ENCODE assay signal across 18 cellular contexts in the genomic region with DNA sequence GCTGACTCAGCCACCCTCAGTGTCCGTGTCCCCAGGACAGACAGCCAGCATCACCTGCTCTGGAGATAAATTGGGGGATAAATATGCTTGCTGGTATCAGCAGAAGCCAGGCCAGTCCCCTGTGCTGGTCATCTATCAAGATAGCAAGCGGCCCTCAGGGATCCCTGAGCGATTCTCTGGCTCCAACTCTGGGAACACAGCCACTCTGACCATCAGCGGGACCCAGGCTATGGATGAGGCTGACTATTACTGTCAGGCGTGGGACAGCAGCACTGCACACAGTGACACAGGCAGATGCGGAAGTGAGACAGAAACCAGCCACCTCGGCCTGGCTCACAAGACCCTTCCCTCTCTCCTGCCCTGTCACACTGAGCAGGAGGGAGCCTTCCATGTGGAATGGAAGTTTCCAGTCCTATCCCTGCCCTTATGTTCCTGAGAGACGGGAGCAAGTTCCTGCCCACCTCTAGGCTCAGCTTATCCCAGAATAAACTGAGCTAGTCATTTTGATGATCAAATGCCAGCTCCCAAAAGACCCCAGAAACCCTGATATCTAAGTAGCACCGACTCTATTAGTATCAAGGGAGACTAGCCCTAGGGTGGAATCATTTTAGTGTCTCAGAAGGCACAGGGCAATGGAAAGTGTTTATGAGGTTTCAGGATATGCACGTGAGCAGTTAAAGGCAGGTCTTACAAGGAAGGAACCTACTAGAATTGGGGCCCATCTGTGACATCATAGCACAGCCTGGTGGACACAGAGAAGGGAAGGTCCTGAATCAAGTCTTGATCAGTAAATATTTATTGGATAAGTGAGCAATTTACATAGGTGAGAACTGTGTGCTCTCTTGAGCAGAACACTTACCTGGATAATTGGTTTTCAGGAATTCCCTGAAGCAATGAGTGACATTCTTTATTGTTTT. TPM values are rescaled to one million over a fixed set of nuclear protein-coding genes. Genes with fewer than 3 reads are reported as not detected.
DNase-seq lines count a peak whose midpoint lies in the region; ATAC-seq and TF ChIP-seq lines count a peak whose summit lies in the region.
"Had no signal": no experiment of that assay in that cellular context is flagged by ENCODE, and none has a peak within 500 bp of the region (broad histone marks: within the 10 kb centered on the region; RNA-seq: fewer than 3 reads in every experiment).

No MANE protein-coding gene starts in this region.

- no peaks in the 10 kb centered on the region for H3K9me3 Mint-ChIP-seq in HFFc6
- H3K9me3 Mint-ChIP-seq: activated naive CD8-positive, alpha-beta T cell treated with anti-CD3 and anti-CD28 coated beads, Interleukin-2, amount 10 ng/mL, durations not matched to agents 7 days and 5 days; T-cell had no signal

- ATAC-seq in GM21381 (IDR thresholded peaks at IDR 0.05; ENCODE audit: unreplicated experiment): no peak
- ATAC-seq: gastroesophageal sphincter had no signal

- peak; percentile 63 for DNase-seq in BE2C
- DNase-seq in DMS53 treated with DMSO at 0.1 percent for 48 hours (lab: John Stamatoyannopoulos, UW; ENCODE audit: unreplicated experiment): peak; percentile 31
- peak; percentile 70 for DNase-seq in MV-4-11 (lab: John Stamatoyannopoulos, UW)
- peak; percentile 36 for DNase-seq in islet precursor cell
- no peak for DNase-seq in HFFc6
- no peak for DNase-seq in LoVo (ENCODE audit: low spot score)
- DNase-seq in NK-92 (lab: John Stamatoyannopoulos, UW; ENCODE audit: unreplicated experiment): no peak
- DNase-seq: activated CD4-positive, CD25-positive, alpha-beta regulatory T cell; activated naive CD8-positive, alpha-beta T cell treated with anti-CD3 and anti-CD28 coated beads, Interleukin-2, amount 10 ng/mL, durations not matched to agents 7 days and 5 days; caudate nucleus; HCEC 1CT had no signal

- H3K27ac Mint-ChIP-seq in HFFc6: no peak overlapping the region
- H3K27ac Mint-ChIP-seq: activated naive CD8-positive, alpha-beta T cell treated with anti-CD3 and anti-CD28 coated beads, Interleukin-2, amount 10 ng/mL, durations not matched to agents 7 days and 5 days; T-cell had no signal

- peaks cover 8% of the 10 kb centered on the region; the same call in 1 of the 2 replicates for H3K4me1 ChIP-seq in BE2C
- H3K4me1 ChIP-seq: gastroesophageal sphincter, prostate gland had no signal

- no peaks in the 10 kb centered on the region for H3K36me3 ChIP-seq in BE2C
- H3K36me3 ChIP-seq: gastroesophageal sphincter, prostate gland, thoracic aorta had no signal

- H3K9me3 ChIP-seq in BE2C: no peaks in the 10 kb centered on the region
- H3K9me3 ChIP-seq: gastroesophageal sphincter, prostate gland, thoracic aorta had no signal

- H3K4me3 ChIP-seq in BE2C (ENCODE audit: low read depth, low read length): no peak overlapping the region
- H3K4me3 ChIP-seq: gastroesophageal sphincter, prostate gland, thoracic aorta had no signal

- no peaks in the 10 kb centered on the region for H3K36me3 Mint-ChIP-seq in HFFc6 (ENCODE audit: low read depth)
- H3K36me3 Mint-ChIP-seq: activated naive CD8-positive, alpha-beta T cell treated with anti-CD3 and anti-CD28 coated beads, Interleukin-2, amount 10 ng/mL, durations not matched to agents 7 days and 5 days; T-cell had no signal

- H3K4me1 Mint-ChIP-seq in HFFc6 (ENCODE audit: low read depth): no peaks in the 10 kb centered on the region

- no peak for TF ChIP-seq CTCF in BE2C (IDR thresholded peaks at IDR 0.05; ENCODE audit: low read depth, low read length)
- no peak for TF ChIP-seq CTCF in HFFc6 (IDR thresholded peaks at IDR 0.05)

- peaks cover 26% of the 10 kb centered on the region for H3K27me3 Mint-ChIP-seq in HFFc6 (ENCODE audit: insufficient read depth)

- H3K27me3 ChIP-seq in BE2C: no peaks in the 10 kb centered on the region

- H3K4me3 Mint-ChIP-seq in HFFc6: no peak overlapping the region
- H3K4me3 Mint-ChIP-seq: activated naive CD8-positive, alpha-beta T cell treated with anti-CD3 and anti-CD28 coated beads, Interleukin-2, amount 10 ng/mL, durations not matched to agents 7 days and 5 days; T-cell had no signal

RNA-seq across cellular contexts. Expression of a gene that starts 6.2 kb away (rescaled TPM):
- polyA plus RNA-seq in BE2C (2012; ENCODE audit: insufficient read depth, insufficient read length, low read depth): not detected
- total RNA-seq in HFFc6 (2021; fragmentation: NEBNext Ultra II Directional; extraction: Animal tissue kit (Norgen Biotek cat#: 25700)): not detected
- total RNA-seq: activated naive CD8-positive, alpha-beta T cell treated with anti-CD3 and anti-CD28 coated beads, Interleukin-2, amount 10 ng/mL, durations not matched to agents 7 days and 5 days; G401; kidney epithelial cell; prostate gland had no signal

Comparison
In these comparisons a context has a peak if more than half of its experiments do, and no peak if none do; other contexts are left out.
1. DNase-seq: peak in BE2C (single experiment), DMS53 treated with DMSO at 0.1 percent for 48 hours (single experiment), MV-4-11 (single experiment) and islet precursor cell (single experiment); none in HFFc6 (single experiment), LoVo (single experiment) and NK-92 (single experiment).